1 cellular context compared by ENCODE assay signal in genomic region chr14:53444677-53445312, GRCh38.
TF ChIP-seq lines count a peak whose summit lies in the region.

No MANE protein-coding gene starts in this region.

TF ChIP-seq in HepG2, 621 proteins besides CTCF, POLR2A, EP300 and RAD21 (continued from another document):
- no peak for TF ChIP-seq ZBTB26 (CRISPR knock-in tag; IDR thresholded peaks at IDR 0.05; ENCODE audit: borderline replicate concordance)
- 0 out of 2 replicates have a peak, but pooled peaks have one; percentile 13 for TF ChIP-seq ZNF644 (CRISPR knock-in tag; IDR thresholded peaks at IDR 0.05; ENCODE audit: low read depth)
- TF ChIP-seq MLLT10 (CRISPR knock-in tag; IDR thresholded peaks at IDR 0.05): no peak
- TF ChIP-seq DZIP1 (CRISPR knock-in tag; IDR thresholded peaks at IDR 0.05): no peak
- TF ChIP-seq, protein P1, sequence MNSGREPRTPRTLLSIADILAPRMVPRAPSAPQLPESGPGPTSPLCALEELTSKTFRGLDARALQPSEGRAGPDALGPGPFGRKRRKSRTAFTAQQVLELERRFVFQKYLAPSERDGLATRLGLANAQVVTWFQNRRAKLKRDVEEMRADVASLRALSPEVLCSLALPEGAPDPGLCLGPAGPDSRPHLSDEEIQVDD (CRISPR knock-in tag; IDR thresholded peaks at IDR 0.05; ENCODE audit: borderline replicate concordance): no peak
- no peak for TF ChIP-seq ZBTB38 (CRISPR knock-in tag; IDR thresholded peaks at IDR 0.05)
